ENCODE assay signal across 1 cellular context in genomic region chr11:82902880-82903279, GRCh38.
TF ChIP-seq lines count a peak whose summit lies in the region.

No MANE protein-coding gene starts in this region.

TF ChIP-seq in WTC11, 78 proteins besides CTCF, POLR2A, EP300 and RAD21:
- TF ChIP-seq, protein P1, sequence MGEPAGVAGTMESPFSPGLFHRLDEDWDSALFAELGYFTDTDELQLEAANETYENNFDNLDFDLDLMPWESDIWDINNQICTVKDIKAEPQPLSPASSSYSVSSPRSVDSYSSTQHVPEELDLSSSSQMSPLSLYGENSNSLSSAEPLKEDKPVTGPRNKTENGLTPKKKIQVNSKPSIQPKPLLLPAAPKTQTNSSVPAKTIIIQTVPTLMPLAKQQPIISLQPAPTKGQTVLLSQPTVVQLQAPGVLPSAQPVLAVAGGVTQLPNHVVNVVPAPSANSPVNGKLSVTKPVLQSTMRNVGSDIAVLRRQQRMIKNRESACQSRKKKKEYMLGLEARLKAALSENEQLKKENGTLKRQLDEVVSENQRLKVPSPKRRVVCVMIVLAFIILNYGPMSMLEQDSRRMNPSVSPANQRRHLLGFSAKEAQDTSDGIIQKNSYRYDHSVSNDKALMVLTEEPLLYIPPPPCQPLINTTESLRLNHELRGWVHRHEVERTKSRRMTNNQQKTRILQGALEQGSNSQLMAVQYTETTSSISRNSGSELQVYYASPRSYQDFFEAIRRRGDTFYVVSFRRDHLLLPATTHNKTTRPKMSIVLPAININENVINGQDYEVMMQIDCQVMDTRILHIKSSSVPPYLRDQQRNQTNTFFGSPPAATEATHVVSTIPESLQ (CRISPR knock-in tag; IDR thresholded peaks at IDR 0.05) = no peak
- TF ChIP-seq MYBL2 (CRISPR knock-in tag; IDR thresholded peaks at IDR 0.05) (no peak), IRF1 (CRISPR knock-in tag; IDR thresholded peaks at IDR 0.05) (no peak)
TF ChIP-seq in WTC11: peak in this region for 0.
